ENCODE assay signal across 8 cellular contexts in genomic region chr1:96236156-96236739, GRCh38.
DNase-seq lines count a peak whose midpoint lies in the region; ATAC-seq and TF ChIP-seq lines count a peak whose summit lies in the region.

No MANE protein-coding gene starts in this region.

- H3K4me1 ChIP-seq in adrenal gland (replicated peaks in 1 of 2) (no peaks in the 10 kb centered on the region), tibial nerve (peaks cover 0 to 6% (median 0%) of the 10 kb centered on the region in 4 donors)

- DNase-seq in COR-L47 (lab: John Stamatoyannopoulos, UW) (peak; percentile 43), NCI-H1930 (lab: John Stamatoyannopoulos, UW) (peak; percentile 1 to 20), adrenal gland (peak in 6 of 7 donors; percentile 28 to 69 (median 50)), iPS-NIHi11 (ENCODE audit: low spot score) (peak; percentile 14), tibial nerve (ENCODE audit: low spot score in 2 of 2) (peak; percentile 13 to 76)
- DNase-seq in activated T-helper 1 cell treated with anti-CD3 and anti-CD28 coated beads, Interleukin-12 subunit alpha, Interleukin-12 subunit beta, Interleukin-2, Interleukin-4 antibody, amounts not matched to agents 30 ng/mL and 10 ng/mL and 1 ng/mL, durations not matched to agents 14 hours and 24 hours and 36 hours (ENCODE audit: low spot score), result no peak

- no peak overlapping the region for H3K27ac ChIP-seq in adrenal gland
- H3K27ac ChIP-seq in tibial nerve, result no peak overlapping the region

- H3K27me3 ChIP-seq in adrenal gland (no peaks in the 10 kb centered on the region), tibial nerve (no peaks in the 10 kb centered on the region)

- H3K9me3 ChIP-seq in adrenal gland (replicated peaks in 1 of 3) (no peaks in the 10 kb centered on the region), tibial nerve (no peaks in the 10 kb centered on the region)

- no peaks in the 10 kb centered on the region for H3K4me1 Mint-ChIP-seq in activated T-helper 1 cell treated with anti-CD3 and anti-CD28 coated beads, Interleukin-12 subunit alpha, Interleukin-12 subunit beta, Interleukin-2, Interleukin-4 antibody, amounts not matched to agents 30 ng/mL and 10 ng/mL and 1 ng/mL, durations not matched to agents 14 hours and 24 hours and 36 hours (ENCODE audit: low read depth)

- H3K4me3 Mint-ChIP-seq in activated T-helper 1 cell treated with anti-CD3 and anti-CD28 coated beads, Interleukin-12 subunit alpha, Interleukin-12 subunit beta, Interleukin-2, Interleukin-4 antibody, amounts not matched to agents 30 ng/mL and 10 ng/mL and 1 ng/mL, durations not matched to agents 14 hours and 24 hours and 36 hours, result no peak overlapping the region

- intact Hi-C loops in adrenal gland (cut with DNase I), result loop anchor here in 1 of 2 donors (10.0 kb wide), 1 partner anchor 609 kb away; no protein-coding TSS in a partner anchor
- intact Hi-C loops in activated T-helper 1 cell treated with anti-CD3 and anti-CD28 coated beads, Interleukin-12 subunit alpha, Interleukin-12 subunit beta, Interleukin-2, Interleukin-4 antibody, amounts not matched to agents 30 ng/mL and 10 ng/mL and 1 ng/mL, durations not matched to agents 14 hours and 24 hours and 36 hours (cut with micrococcal nuclease), result no loop called here

- no peaks in the 10 kb centered on the region for H3K36me3 Mint-ChIP-seq in activated T-helper 1 cell treated with anti-CD3 and anti-CD28 coated beads, Interleukin-12 subunit alpha, Interleukin-12 subunit beta, Interleukin-2, Interleukin-4 antibody, amounts not matched to agents 30 ng/mL and 10 ng/mL and 1 ng/mL, durations not matched to agents 14 hours and 24 hours and 36 hours (ENCODE audit: low read depth)

- H3K36me3 ChIP-seq in adrenal gland (replicated peaks in 1 of 2) (no peaks in the 10 kb centered on the region), tibial nerve (no peaks in the 10 kb centered on the region)

- H3K4me3 ChIP-seq in adrenal gland, result no peak overlapping the region
- H3K4me3 ChIP-seq in tibial nerve, result no peak overlapping the region

- no peak for TF ChIP-seq POLR2A in adrenal gland (IDR thresholded peaks at IDR 0.05)
- TF ChIP-seq POLR2A in tibial nerve (IDR thresholded peaks at IDR 0.05), result no peak

- no peaks in the 10 kb centered on the region for H3K9me3 Mint-ChIP-seq in activated T-helper 1 cell treated with anti-CD3 and anti-CD28 coated beads, Interleukin-12 subunit alpha, Interleukin-12 subunit beta, Interleukin-2, Interleukin-4 antibody, amounts not matched to agents 30 ng/mL and 10 ng/mL and 1 ng/mL, durations not matched to agents 14 hours and 24 hours and 36 hours

- TF ChIP-seq CTCF in adrenal gland (IDR thresholded peaks at IDR 0.05) (peak; percentile 48 to 75 (median 61)), tibial nerve (IDR thresholded peaks at IDR 0.05) (peak; percentile 22 to 71 (median 54))

- H3K27ac Mint-ChIP-seq in activated T-helper 1 cell treated with anti-CD3 and anti-CD28 coated beads, Interleukin-12 subunit alpha, Interleukin-12 subunit beta, Interleukin-2, Interleukin-4 antibody, amounts not matched to agents 30 ng/mL and 10 ng/mL and 1 ng/mL, durations not matched to agents 14 hours and 24 hours and 36 hours, result no peak overlapping the region

- no peak for TF ChIP-seq EP300 in tibial nerve (IDR thresholded peaks at IDR 0.05)

- 28 to 36% (median 32%) methylated on average over 3 to 4 of the region's 4 CpGs for WGBS in adrenal gland, 4 donors
- WGBS in tibial nerve, 2 donors, result 28 to 32% methylated on average over 4 of the region's 4 CpGs

- no peaks in the 10 kb centered on the region for H3K27me3 Mint-ChIP-seq in activated T-helper 1 cell treated with anti-CD3 and anti-CD28 coated beads, Interleukin-12 subunit alpha, Interleukin-12 subunit beta, Interleukin-2, Interleukin-4 antibody, amounts not matched to agents 30 ng/mL and 10 ng/mL and 1 ng/mL, durations not matched to agents 14 hours and 24 hours and 36 hours (ENCODE audit: insufficient read depth)

- ATAC-seq in GM21360 (IDR thresholded peaks at IDR 0.05; ENCODE audit: unreplicated experiment) (peak; percentile 67), HG03520 (IDR thresholded peaks at IDR 0.05; ENCODE audit: unreplicated experiment) (no peak)
